In the genomic region with DNA sequence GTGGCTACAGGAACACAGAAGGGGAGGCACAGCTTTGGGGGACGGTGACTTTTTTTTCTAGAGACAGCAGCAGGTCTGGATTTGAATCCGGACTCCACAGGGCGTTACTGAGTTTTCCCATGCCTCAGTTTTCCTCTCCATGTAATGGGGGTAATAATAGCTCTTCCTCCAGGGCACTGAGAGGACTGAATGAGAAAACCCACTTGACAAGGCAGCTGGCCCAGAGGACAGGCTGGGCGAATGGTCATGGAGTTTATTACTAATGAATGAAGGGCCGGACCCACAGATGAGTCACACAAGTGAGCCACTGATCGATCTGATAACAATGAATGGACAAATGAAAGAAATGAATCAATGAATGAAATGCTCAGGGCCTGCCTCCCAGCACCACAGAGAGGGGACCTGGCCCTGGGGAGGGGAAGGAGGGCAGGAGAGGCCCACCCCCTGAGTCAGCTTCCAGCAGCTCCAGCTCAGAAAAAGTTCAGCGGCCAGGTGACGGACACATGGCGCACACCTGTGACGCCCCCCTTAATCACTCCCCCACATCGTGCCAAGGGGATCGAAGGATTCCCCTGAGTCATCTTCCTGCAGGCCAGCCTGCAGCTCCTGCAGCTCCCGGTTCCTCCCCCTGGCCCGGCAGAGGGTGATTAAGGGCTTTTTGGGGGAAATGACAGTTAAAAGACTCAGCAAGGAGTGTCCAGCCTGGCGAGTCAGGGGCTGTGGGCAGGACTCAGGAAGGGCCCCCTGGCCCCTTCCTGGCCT, we compare ENCODE assay signal across 10 cellular contexts. TPM values are rescaled to one million over a fixed set of nuclear protein-coding genes. Genes with fewer than 3 reads are reported as not detected.
DNase-seq lines count a peak whose midpoint lies in the region; ATAC-seq, FAIRE-seq and TF ChIP-seq lines count a peak whose summit lies in the region.
"Had no signal": no experiment of that assay in that cellular context is flagged by ENCODE, and none has a peak within 500 bp of the region (broad histone marks: within the 10 kb centered on the region; RNA-seq: fewer than 3 reads in every experiment).

No MANE protein-coding gene starts in this region.

- H3K9me3 Mint-ChIP-seq in astrocyte (ENCODE audit: unreplicated experiment) (no peaks in the 10 kb centered on the region), mesothelial cell of epicardium (no peaks in the 10 kb centered on the region)

- DNase-seq in ELF-1 (ENCODE audit: low read depth, low spot score) (peak; percentile 76), LHCN-M2 (ENCODE audit: low read depth) (peak; percentile 82), astrocyte (ENCODE audit: low read depth) (peak; percentile 88), mesothelial cell of epicardium (ENCODE audit: low spot score in 2 of 2, unreplicated experiment in 2 of 2) (no peak), right atrium auricular region (ENCODE audit: low spot score) (no peak), activated gamma-delta T cell (lab: John Stamatoyannopoulos, UW) (no peak)
- DNase-seq in stimulated activated naive CD4-positive, alpha-beta T cell (lab: John Stamatoyannopoulos, UW), result no peak
- DNase-seq: heart right ventricle had no signal

- H3K4me1 Mint-ChIP-seq in astrocyte (ENCODE audit: low read depth, unreplicated experiment), result peaks cover 33% of the 10 kb centered on the region
- peaks cover 26% of the 10 kb centered on the region for H3K4me1 Mint-ChIP-seq in mesothelial cell of epicardium

- H3K4me3 ChIP-seq in astrocyte (ENCODE audit: insufficient read depth, low read depth, low read length) (no peak overlapping the region), right atrium auricular region (no peak overlapping the region)
- H3K4me3 ChIP-seq: heart right ventricle had no signal

- H3K27ac ChIP-seq in astrocyte (ENCODE audit: low read depth, low read length) (peak overlapping the region; percentile 76), right atrium auricular region (no peak overlapping the region)
- H3K27ac ChIP-seq: VCaP had no signal

- H4K20me1 ChIP-seq in astrocyte (ENCODE audit: insufficient read depth, low read length), result no peaks in the 10 kb centered on the region

- peak overlapping the region; percentile 66 for H3K4me2 ChIP-seq in astrocyte (ENCODE audit: low read length)

- H3K4me3 Mint-ChIP-seq in astrocyte (ENCODE audit: unreplicated experiment) (peak overlapping the region; percentile 40), mesothelial cell of epicardium (peak overlapping the region; percentile 17)

- FAIRE-seq in astrocyte (lab: Jason Lieb, UNC), result no peak

- H3K27me3 Mint-ChIP-seq in astrocyte (ENCODE audit: low read depth, unreplicated experiment) (peaks cover 18% of the 10 kb centered on the region), mesothelial cell of epicardium (ENCODE audit: low read depth) (no peaks in the 10 kb centered on the region)

- ATAC-seq in GM21576 (IDR thresholded peaks at IDR 0.05; ENCODE audit: unreplicated experiment), result no peak

- H3K4me1 ChIP-seq in astrocyte (ENCODE audit: insufficient read depth, low read length) (peaks cover 29% of the 10 kb centered on the region), right atrium auricular region (peaks cover 0 to 9% of the 10 kb centered on the region in 2 donors)

- H3K27me3 ChIP-seq in astrocyte (ENCODE audit: insufficient read depth, low read length), result peaks cover 4% of the 10 kb centered on the region
- no peaks in the 10 kb centered on the region for H3K27me3 ChIP-seq in right atrium auricular region
- H3K27me3 ChIP-seq: heart right ventricle had no signal

- no peaks in the 10 kb centered on the region for H3K79me2 ChIP-seq in astrocyte (ENCODE audit: insufficient read depth, low read length)

- H3K27ac Mint-ChIP-seq in astrocyte (ENCODE audit: unreplicated experiment), result peak overlapping the region; percentile 87
- peak overlapping the region; percentile 66 for H3K27ac Mint-ChIP-seq in mesothelial cell of epicardium

- H3K36me3 Mint-ChIP-seq in astrocyte (ENCODE audit: low read depth, unreplicated experiment), result peaks cover 8% of the 10 kb centered on the region
- no peaks in the 10 kb centered on the region for H3K36me3 Mint-ChIP-seq in mesothelial cell of epicardium

- no peaks in the 10 kb centered on the region for H3K9me3 ChIP-seq in astrocyte (ENCODE audit: insufficient read depth, low read depth, low read length)
- no peaks in the 10 kb centered on the region for H3K9me3 ChIP-seq in right atrium auricular region
- H3K9me3 ChIP-seq: heart right ventricle had no signal

- no peak overlapping the region for H2AFZ ChIP-seq in astrocyte (ENCODE audit: low read depth, low read length)

- H3K36me3 ChIP-seq in astrocyte (ENCODE audit: insufficient read depth, low read length), result no peaks in the 10 kb centered on the region
- H3K36me3 ChIP-seq in right atrium auricular region, result no peaks in the 10 kb centered on the region
- H3K36me3 ChIP-seq: heart right ventricle had no signal

- peak overlapping the region; percentile 60 for H3K9ac ChIP-seq in astrocyte (ENCODE audit: low read length)

- TF ChIP-seq CTCF in astrocyte (IDR thresholded peaks at IDR 0.05; ENCODE audit: insufficient read depth, low read depth, low read length) (no peak), mesothelial cell of epicardium (IDR thresholded peaks at IDR 0.05; ENCODE audit: unreplicated experiment) (no peak), right atrium auricular region (IDR thresholded peaks at IDR 0.05) (no peak)

RNA-seq across cellular contexts. Expression of a gene that starts 54.3 kb away (rescaled TPM):
- total RNA-seq in LHCN-M2 (2014; rRNA removed), result 0.51 and 0.98 TPM in 2 replicates
- 0.96 TPM for polyA plus RNA-seq in LHCN-M2 (2012)
- total RNA-seq in astrocyte, result 16.0 and 20.2 TPM in 2 replicates
- 11.2 to 12.3 TPM (median 11.7 TPM) in 3 replicates for total RNA-seq in mesothelial cell of epicardium
- total RNA-seq in right atrium auricular region, result 1 to 10 TPM; 4.7 to 5.5 TPM

Comparison
In these comparisons a context has a peak if more than half of its experiments do, and no peak if none do; other contexts are left out.
1. DNase-seq: peak in ELF-1 (single experiment), LHCN-M2 (single experiment) and astrocyte (single experiment); none in mesothelial cell of epicardium (0 of 2), right atrium auricular region (single experiment), stimulated activated naive CD4-positive, alpha-beta T cell (0 of 6) and activated gamma-delta T cell (single experiment).